In the genomic region with DNA sequence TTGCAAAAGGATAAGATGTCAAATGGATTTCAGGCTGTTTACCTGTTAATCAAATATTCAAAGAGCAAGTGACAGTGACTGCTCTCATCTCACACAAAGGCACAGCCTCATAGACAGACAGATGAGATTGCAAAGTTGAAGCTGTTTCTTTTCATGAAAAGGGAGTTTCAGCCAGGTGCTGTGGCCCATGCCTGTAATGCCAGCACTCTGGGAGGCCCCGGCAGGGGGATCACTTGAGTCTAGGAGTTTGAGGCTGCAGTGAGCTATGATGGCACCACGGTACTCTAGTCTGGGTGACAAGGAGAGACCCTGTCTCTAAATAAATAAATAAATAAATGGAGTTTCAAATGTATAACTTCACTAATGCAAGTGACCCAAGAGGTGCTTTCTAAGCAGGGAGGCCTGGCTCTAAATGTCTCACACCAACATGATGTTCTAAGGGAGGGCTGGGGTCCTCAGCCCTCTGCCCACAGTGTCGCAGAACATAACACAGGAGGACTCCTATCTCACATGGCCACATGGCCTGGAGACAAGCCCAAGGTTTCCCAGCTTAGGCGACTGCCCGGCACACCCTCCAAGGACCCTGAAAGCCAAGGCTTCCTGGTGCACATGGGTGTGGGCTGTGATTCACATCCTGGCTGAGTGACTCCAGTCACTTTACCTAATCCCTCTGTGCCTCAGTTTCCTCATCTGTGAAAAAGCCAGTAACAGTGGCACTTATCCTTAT, we compare ENCODE assay signal across 18 cellular contexts. TPM values are rescaled to one million over a fixed set of nuclear protein-coding genes. Genes with fewer than 3 reads are reported as not detected.
"Had no signal": no experiment of that assay in that cellular context is flagged by ENCODE, and none has a peak within 500 bp of the region (broad histone marks: within the 10 kb centered on the region; RNA-seq: fewer than 3 reads in every experiment).

No MANE protein-coding gene starts in this region.

- DNase-seq: activated CD4-positive, alpha-beta memory T cell treated with anti-CD3 and anti-CD28 coated beads for 36 hours; activated CD4-positive, alpha-beta T cell treated with anti-CD3 and anti-CD28 coated beads for 4 hours; activated naive CD4-positive, alpha-beta T cell; activated T-cell treated with anti-CD3 and anti-CD28 coated beads for 4 hours; effector memory CD8-positive, alpha-beta T cell; foreskin fibroblast; psoas muscle; right cardiac atrium; SK-N-SH; stimulated activated naive CD8-positive, alpha-beta T cell treated with anti-CD3 and anti-CD28 coated beads, Interleukin-15, Interleukin-2, amounts not matched to agents 100 U/mL and 50 U/mL, for 24 hours; substantia nigra; trophoblast cell had no signal

- H3K9me3 Mint-ChIP-seq: activated CD4-positive, alpha-beta memory T cell treated with anti-CD3 and anti-CD28 coated beads for 36 hours; activated T-helper 1 cell treated with anti-CD3 and anti-CD28 coated beads, Interleukin-12 subunit alpha, Interleukin-12 subunit beta, Interleukin-2, Interleukin-4 antibody, amounts not matched to agents 30 ng/mL and 10 ng/mL and 1 ng/mL, durations not matched to agents 14 hours and 24 hours and 36 hours; dendritic cell treated with granulocyte-macrophage colony-stimulating factor and Interleukin-4, amounts not matched to agents 40 ng/mL and 50 ng/mL, for 4 days; effector memory CD8-positive, alpha-beta T cell; natural killer cell treated with Interleukin-12 subunit alpha and Interleukin-12 subunit beta and Interleukin-15 and Interleukin-18, amount 100 ng/mL, for 72 hours; WTC11 had no signal

- H3K27ac Mint-ChIP-seq: activated CD4-positive, alpha-beta memory T cell treated with anti-CD3 and anti-CD28 coated beads for 36 hours; activated T-helper 1 cell treated with anti-CD3 and anti-CD28 coated beads, Interleukin-12 subunit alpha, Interleukin-12 subunit beta, Interleukin-2, Interleukin-4 antibody, amounts not matched to agents 30 ng/mL and 10 ng/mL and 1 ng/mL, durations not matched to agents 14 hours and 24 hours and 36 hours; dendritic cell treated with granulocyte-macrophage colony-stimulating factor and Interleukin-4, amounts not matched to agents 40 ng/mL and 50 ng/mL, for 4 days; effector memory CD8-positive, alpha-beta T cell; natural killer cell treated with Interleukin-12 subunit alpha and Interleukin-12 subunit beta and Interleukin-15 and Interleukin-18, amount 100 ng/mL, for 72 hours; WTC11 had no signal

- H3K36me3 Mint-ChIP-seq: activated CD4-positive, alpha-beta memory T cell treated with anti-CD3 and anti-CD28 coated beads for 36 hours; natural killer cell treated with Interleukin-12 subunit alpha and Interleukin-12 subunit beta and Interleukin-15 and Interleukin-18, amount 100 ng/mL, for 72 hours; WTC11 had no signal

- H3K4me3 Mint-ChIP-seq: activated CD4-positive, alpha-beta memory T cell treated with anti-CD3 and anti-CD28 coated beads for 36 hours; activated T-helper 1 cell treated with anti-CD3 and anti-CD28 coated beads, Interleukin-12 subunit alpha, Interleukin-12 subunit beta, Interleukin-2, Interleukin-4 antibody, amounts not matched to agents 30 ng/mL and 10 ng/mL and 1 ng/mL, durations not matched to agents 14 hours and 24 hours and 36 hours; dendritic cell treated with granulocyte-macrophage colony-stimulating factor and Interleukin-4, amounts not matched to agents 40 ng/mL and 50 ng/mL, for 4 days; effector memory CD8-positive, alpha-beta T cell; natural killer cell treated with Interleukin-12 subunit alpha and Interleukin-12 subunit beta and Interleukin-15 and Interleukin-18, amount 100 ng/mL, for 72 hours; WTC11 had no signal

RNA-seq across cellular contexts. Expression of gene PPP2R2C, which starts 26.8 kb away (rescaled TPM):
- total RNA-seq: activated CD4-positive, alpha-beta memory T cell treated with anti-CD3 and anti-CD28 coated beads for 36 hours; activated T-helper 1 cell treated with anti-CD3 and anti-CD28 coated beads, Interleukin-12 subunit alpha, Interleukin-12 subunit beta, Interleukin-2, Interleukin-4 antibody, amounts not matched to agents 30 ng/mL and 10 ng/mL and 1 ng/mL, durations not matched to agents 14 hours and 24 hours and 36 hours; natural killer cell treated with Interleukin-12 subunit alpha and Interleukin-12 subunit beta and Interleukin-15 and Interleukin-18, amount 100 ng/mL, for 72 hours; osteocyte; skeletal muscle tissue had no signal
